ENCODE assay signal across 8 cellular contexts in the genomic region with DNA sequence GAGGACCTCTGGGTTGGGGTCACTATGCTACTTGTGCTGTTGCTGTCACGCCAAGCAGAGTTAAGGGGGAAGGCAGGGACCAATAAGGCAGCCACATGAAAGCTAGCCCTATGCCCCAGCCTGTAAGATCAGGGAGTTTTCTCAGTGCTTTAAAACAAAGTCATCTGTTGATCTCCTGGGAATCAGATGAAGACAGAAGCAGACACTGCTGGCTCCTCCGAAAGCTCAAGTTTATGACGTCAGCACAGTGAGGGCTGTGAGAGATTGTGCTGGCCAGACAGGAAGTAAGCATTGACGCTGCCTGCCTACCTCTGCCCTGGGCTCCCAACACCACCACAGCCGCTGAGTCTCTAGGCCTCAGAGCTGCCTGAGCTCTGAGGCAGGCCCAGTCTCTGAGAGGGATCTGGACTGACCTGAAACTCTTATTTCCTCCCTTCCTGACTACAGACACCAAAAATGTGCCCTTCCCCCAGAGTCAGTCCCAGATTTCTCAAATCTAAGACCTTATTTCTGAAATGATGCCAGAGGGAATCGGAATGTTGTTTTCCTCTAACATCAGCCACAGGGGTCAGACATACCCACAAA.
DNase-seq lines count a peak whose midpoint lies in the region; ATAC-seq and TF ChIP-seq lines count a peak whose summit lies in the region.

No MANE protein-coding gene starts in this region.

- DNase-seq in GM13976 (ENCODE audit: low spot score) (peak; percentile 52), NCI-H510A (lab: John Stamatoyannopoulos, UW) (peak; percentile 18), activated gamma-delta T cell treated with Interleukin-2 at 50 U/mL for 16 hours (peak; percentile 44), left ventricle myocardium superior (peak; percentile 69), H7 (no peak)
- peak; percentile 20 for DNase-seq in stimulated activated CD4-positive, alpha-beta T cell treated with anti-CD3 and anti-CD28 coated beads, Interleukin-12 subunit alpha, Interleukin-12 subunit beta, amount 100 ng/mL, for 4 hours

- no peaks in the 10 kb centered on the region for H3K27me3 ChIP-seq in H7 (ENCODE audit: control insufficient read depth, insufficient read depth, low read length)

- ATAC-seq in left ventricle myocardium superior = peak; percentile 94
- ATAC-seq in HG03139 (IDR thresholded peaks at IDR 0.05; ENCODE audit: unreplicated experiment) = no peak
- no peak for ATAC-seq in GM19467 (IDR thresholded peaks at IDR 0.05; ENCODE audit: unreplicated experiment)

- H3K4me3 ChIP-seq in H7 (ENCODE audit: insufficient read depth, low read depth, low read length) = no peak overlapping the region

- no peak for TF ChIP-seq CTCF in GM13976 (IDR thresholded peaks at IDR 0.05; ENCODE audit: borderline replicate concordance, control extremely low read depth, extremely low read depth, insufficient read depth, missing control alignments)

- no peaks in the 10 kb centered on the region for H3K36me3 ChIP-seq in H7 (replicated peaks; ENCODE audit: control insufficient read depth, insufficient read depth, low read length)

- intact Hi-C loops in left ventricle myocardium superior (cut with micrococcal nuclease) = no loop called here

- in situ Hi-C loops in GM13976 (cut with MboI; ENCODE audit: low sequenced_read_pairs, unreplicated experiment) = no loop called here
